In genomic region chr20:38049800-38050199, GRCh38 we compare ENCODE assay signal across 10 cellular contexts. TPM values are rescaled to one million over a fixed set of nuclear protein-coding genes. Genes with fewer than 3 reads are reported as not detected.
DNase-seq lines count a peak whose midpoint lies in the region; ATAC-seq and TF ChIP-seq lines count a peak whose summit lies in the region.
"Had no signal": no experiment of that assay in that cellular context is flagged by ENCODE, and none has a peak within 500 bp of the region (broad histone marks: within the 10 kb centered on the region; RNA-seq: fewer than 3 reads in every experiment).

No MANE protein-coding gene starts in this region.

- no peak for ATAC-seq in GM23338
- peak; percentile 82 for ATAC-seq in PC-3
- no peak for ATAC-seq in HG03520 (IDR thresholded peaks at IDR 0.05; ENCODE audit: unreplicated experiment)

- no peak for DNase-seq in GM23338 (ENCODE audit: low spot score)
- DNase-seq in PC-3, result peak; percentile 86
- peak; percentile 91 for DNase-seq in epithelial cell of esophagus (ENCODE audit: low read depth)
- peak; percentile 24 for DNase-seq in prostate gland (ENCODE audit: low spot score)
- DNase-seq in retina, result no peak
- no peak for DNase-seq in NCI-H1092 treated with DMSO at 0.1 percent for 48 hours (lab: John Stamatoyannopoulos, UW)
- no peak for DNase-seq in NCI-H82 treated with DMSO at 0.1 percent for 48 hours (lab: John Stamatoyannopoulos, UW; ENCODE audit: unreplicated experiment)
- DNase-seq: caudate nucleus, NCI-H2171 had no signal

- H3K4me2 ChIP-seq in GM23338 (no peak overlapping the region), PC-3 (ENCODE audit: low read length) (peak overlapping the region; percentile 28)

- TF ChIP-seq POLR2A in prostate gland (IDR thresholded peaks at IDR 0.05), result no peak

- H3K27ac ChIP-seq in GM23338 (ENCODE audit: low read depth) (0 out of 2 replicates have a peak overlapping the region, but pooled peaks have one; percentile 4), PC-3 (ENCODE audit: low read length) (peak overlapping the region; percentile 28), prostate gland (no peak overlapping the region)

- peaks cover 18% of the 10 kb centered on the region; the same call in 2 of the 3 replicates for H3K36me3 Mint-ChIP-seq in GM23338 (ENCODE audit: low read depth)

- H2AFZ ChIP-seq in GM23338, result no peak overlapping the region
- H2AFZ ChIP-seq in PC-3 (ENCODE audit: low read length), result no peak overlapping the region

- H3K4me1 ChIP-seq in GM23338 (ENCODE audit: insufficient read depth), result peaks cover 19% of the 10 kb centered on the region
- H3K4me1 ChIP-seq in PC-3 (ENCODE audit: insufficient read depth, low read length), result peaks cover 28% of the 10 kb centered on the region
- no peaks in the 10 kb centered on the region for H3K4me1 ChIP-seq in prostate gland (replicated peaks)

- H3K4me3 ChIP-seq in GM23338 (no peak overlapping the region), PC-3 (ENCODE audit: low read length) (no peak overlapping the region), epithelial cell of esophagus (ENCODE audit: low read length) (no peak overlapping the region), prostate gland (no peak overlapping the region)

- H3K4me3 Mint-ChIP-seq in GM23338, result no peak overlapping the region

- no peak for TF ChIP-seq CTCF in GM23338 (conservative IDR thresholded peaks at IDR 0.05; ENCODE audit: low read depth in 2 of 2)
- TF ChIP-seq CTCF in PC-3 (conservative IDR thresholded peaks at IDR 0.05; ENCODE audit: low read depth, low read length), result no peak
- TF ChIP-seq CTCF in epithelial cell of esophagus (IDR thresholded peaks at IDR 0.05; ENCODE audit: insufficient read depth, low read depth, low read length, missing control alignments), result no peak
- TF ChIP-seq CTCF in prostate gland (IDR thresholded peaks at IDR 0.05), result no peak

- BruUV-seq in PC-3 (replicated peaks; lab: Mats Ljungman, UMichigan), result no TSS peak

- POLR2A ChIA-PET in PC-3 (lab: Charles Lee; ENCODE audit: unreplicated experiment), result no interaction called here

- CTCF ChIA-PET in PC-3 (lab: Charles Lee), result no interaction called here

- no peaks in the 10 kb centered on the region for H3K9me3 Mint-ChIP-seq in GM23338

- H3K9me3 ChIP-seq in PC-3 (ENCODE audit: low read length) (no peaks in the 10 kb centered on the region), prostate gland (no peaks in the 10 kb centered on the region)

- peaks cover 24% of the 10 kb centered on the region for H3K4me1 Mint-ChIP-seq in GM23338

- H3K9me2 ChIP-seq in GM23338 (ENCODE audit: insufficient read depth) (no peaks in the 10 kb centered on the region), PC-3 (replicated peaks; ENCODE audit: low read length) (no peaks in the 10 kb centered on the region)

- H4K20me1 ChIP-seq in GM23338 (replicated peaks; ENCODE audit: insufficient read depth) (peaks cover 14% of the 10 kb centered on the region), PC-3 (ENCODE audit: low read length) (0 out of 2 replicates have a peak, but pooled peaks cover 12% of the 10 kb centered on the region)

- peaks cover 7% of the 10 kb centered on the region; the same call in 1 of the 2 replicates for H3K36me3 ChIP-seq in GM23338 (ENCODE audit: insufficient read depth)
- peaks cover 51% of the 10 kb centered on the region; the same call in 1 of the 2 replicates for H3K36me3 ChIP-seq in PC-3 (ENCODE audit: low read depth, low read length)
- no peaks in the 10 kb centered on the region for H3K36me3 ChIP-seq in prostate gland

- H3K27me3 ChIP-seq in GM23338 (ENCODE audit: insufficient read depth) (no peaks in the 10 kb centered on the region), PC-3 (ENCODE audit: low read length) (no peaks in the 10 kb centered on the region), prostate gland (replicated peaks; ENCODE audit: insufficient read depth) (no peaks in the 10 kb centered on the region)

- H3K27ac Mint-ChIP-seq in GM23338, result no peak overlapping the region; the same call in 1 of the 2 replicates

- H3K9ac ChIP-seq in PC-3 (ENCODE audit: low read length), result no peak overlapping the region

- H3K27me3 Mint-ChIP-seq in GM23338 (ENCODE audit: insufficient read depth, low read depth, poor library complexity), result peaks cover 3% of the 10 kb centered on the region

- intact Hi-C loops in PC-3 (cut with micrococcal nuclease) (loop anchor here (10.0 kb wide), 1 partner anchor 485 kb away; no protein-coding TSS in a partner anchor), prostate gland (cut with DNase I) (loop anchor here (10.0 kb wide), 1 partner anchor 275 kb away; no protein-coding TSS in a partner anchor)

- H3K79me2 ChIP-seq in GM23338 (replicated peaks; ENCODE audit: insufficient read depth) (peaks cover 100% of the 10 kb centered on the region), PC-3 (ENCODE audit: low read length) (peaks cover 92% of the 10 kb centered on the region)

- 30% methylated on average over 3 of the region's 3 CpGs for whole genome bisulfite sequencing in prostate gland

- H3F3A ChIP-seq in GM23338 (replicated peaks; ENCODE audit: low read depth) (no peaks in the 10 kb centered on the region), PC-3 (ENCODE audit: low read length, unreplicated experiment) (peaks cover 7% of the 10 kb centered on the region)

TF ChIP-seq in GM23338, 12 proteins besides CTCF, POLR2A, EP300 and RAD21 (continues in another document):
- no peak for TF ChIP-seq ZNF331 (CRISPR knock-in tag; IDR thresholded peaks at IDR 0.05; ENCODE audit: low read depth)
- no peak for TF ChIP-seq POLR2AphosphoS5 (IDR thresholded peaks at IDR 0.05; ENCODE audit: low read depth)
- TF ChIP-seq NANOG (IDR thresholded peaks at IDR 0.05; ENCODE audit: borderline replicate concordance), result no peak
- no peak for TF ChIP-seq ZNF114 (CRISPR knock-in tag; IDR thresholded peaks at IDR 0.05)
- TF ChIP-seq CREB1 (CRISPR knock-in tag; IDR thresholded peaks at IDR 0.05; ENCODE audit: low read depth), result no peak
- no peak for TF ChIP-seq ETS1 (IDR thresholded peaks at IDR 0.05)
- TF ChIP-seq EZH2phosphoT487 (IDR thresholded peaks at IDR 0.05; ENCODE audit: unreplicated experiment), result no peak

RNA-seq across cellular contexts. Expression of gene RPRD1B, which starts 16.3 kb away (rescaled TPM):
- total RNA-seq in GM23338 (2014; rRNA removed; shearing (Covaris generic)), result 14.8 and 24.3 TPM in 2 replicates
- polyA plus RNA-seq in GM23338 (2016; fragmentation: Nextera tagmentation; extraction: Ambion mirVana), result 6.3 and 7.3 TPM in 2 replicates
- total RNA-seq in PC-3 (2014; rRNA removed) (40.1 and 43.6 TPM in 2 replicates), prostate gland (10 to 100 TPM; 21.9 to 27.5 TPM)

RNA-seq across cellular contexts. Expression of gene TTI1, which starts 16.5 kb away (rescaled TPM):
- total RNA-seq in GM23338 (2014; rRNA removed; shearing (Covaris generic)), result 48.7 and 56.4 TPM in 2 replicates
- 17.3 and 17.8 TPM in 2 replicates for polyA plus RNA-seq in GM23338 (2016; fragmentation: Nextera tagmentation; extraction: Ambion mirVana)
- 21.8 and 23.2 TPM in 2 replicates for total RNA-seq in PC-3 (2014; rRNA removed)
- 10 to 100 TPM; 14.8 to 26.2 TPM for total RNA-seq in prostate gland

Comparison
In these comparisons a context has a peak if more than half of its experiments do, and no peak if none do; other contexts are left out.
1. DNase-seq: peak in PC-3 (single experiment), epithelial cell of esophagus (single experiment) and prostate gland (single experiment); none in GM23338 (single experiment), retina (single experiment), NCI-H1092 treated with DMSO at 0.1 percent for 48 hours (single experiment) and NCI-H82 treated with DMSO at 0.1 percent for 48 hours (single experiment).
2. H3K27ac ChIP-seq: peak in GM23338 (single experiment) and PC-3 (single experiment); none in prostate gland (0 of 2).